Comparison of ENCODE assay signal across 16 cellular contexts in genomic region chr1:47545912-47546483, GRCh38.
A peak's percentile ranks its signal among the peaks of the same experiment; 100 is the strongest.
DNase-seq lines count a peak whose midpoint lies in the region; ATAC-seq and TF ChIP-seq lines count a peak whose summit lies in the region.
"Had no signal": no experiment of that assay in that cellular context is flagged by ENCODE, and none has a peak within 500 bp of the region (broad histone marks: within the 10 kb centered on the region; RNA-seq: fewer than 3 reads in every experiment).

No MANE protein-coding gene starts in this region.

- DNase-seq in LNCaP clone FGC (ENCODE audit: low read depth) (no peak), chondrocyte (ENCODE audit: low spot score) (no peak), left lung (no peak), HPDE6-E6E7 (ENCODE audit: extremely low spot score) (no peak), dermis blood vessel endothelial cell (no peak)
- DNase-seq in activated naive CD4-positive, alpha-beta T cell treated with Interleukin-2 at 50 U/mL for 16 hours: no peak
- DNase-seq: DMS53, NCI-H2029, NCI-H524 treated with DMSO at 0.1 percent for 48 hours, Right ventricle myocardium superior, SK-N-SH had no signal

- H3K27ac Mint-ChIP-seq in chondrocyte (ENCODE audit: unreplicated experiment): no peak overlapping the region

- no peaks in the 10 kb centered on the region for H4K20me1 ChIP-seq in DOHH2 (ENCODE audit: control insufficient read depth, insufficient read depth, low read depth, low read length)

- H3K79me2 ChIP-seq in DOHH2 (ENCODE audit: control insufficient read depth, low read length): no peaks in the 10 kb centered on the region

- no peaks in the 10 kb centered on the region for H3K9me2 ChIP-seq in DOHH2 (replicated peaks; ENCODE audit: control insufficient read depth, low read length)
- H3K9me2 ChIP-seq: SK-N-SH had no signal

- H3K4me2 ChIP-seq in DOHH2 (ENCODE audit: low read length): no peak overlapping the region
- H3K4me2 ChIP-seq: A549, KMS-11, SK-N-SH had no signal

- no peaks in the 10 kb centered on the region for H3K4me1 ChIP-seq in DOHH2 (ENCODE audit: control insufficient read depth, low read length)
- H3K4me1 ChIP-seq in left lung: no peaks in the 10 kb centered on the region
- H3K4me1 ChIP-seq: A549 had no signal

- TF ChIP-seq CTCF in DOHH2 (IDR thresholded peaks at IDR 0.05; ENCODE audit: low read depth, low read length, poor library complexity, severe bottlenecking): peak; percentile 13
- 0 out of 2 replicates have a peak, but pooled peaks have one; percentile 0 for TF ChIP-seq CTCF in LNCaP clone FGC (IDR thresholded peaks at IDR 0.05; ENCODE audit: control insufficient read depth, extremely low read depth, insufficient read depth)
- TF ChIP-seq CTCF in chondrocyte (IDR thresholded peaks at IDR 0.05): peak; percentile 13
- TF ChIP-seq CTCF in left lung (IDR thresholded peaks at IDR 0.05): no peak

- H3K27me3 ChIP-seq in DOHH2 (ENCODE audit: control insufficient read depth, low read length) (no peaks in the 10 kb centered on the region), left lung (no peaks in the 10 kb centered on the region)

- H3K27ac ChIP-seq in DOHH2 (ENCODE audit: low read depth, low read length) (no peak overlapping the region), left lung (no peak overlapping the region)
- H3K27ac ChIP-seq: A549, KMS-11 had no signal

- ATAC-seq in left lung (peak; percentile 71), GM18868 (IDR thresholded peaks at IDR 0.05; ENCODE audit: unreplicated experiment) (no peak)
- ATAC-seq: A549, Panc1 had no signal

- H3K9me3 ChIP-seq in DOHH2 (ENCODE audit: control insufficient read depth, insufficient read depth, low read length) (no peaks in the 10 kb centered on the region), left lung (peaks cover 0 to 2% of the 10 kb centered on the region in 2 donors)
- H3K9me3 ChIP-seq: SK-N-SH had no signal

- H3F3A ChIP-seq in DOHH2 (ENCODE audit: control insufficient read depth, insufficient read depth): no peaks in the 10 kb centered on the region

- peaks cover 14% of the 10 kb centered on the region for H3K4me1 Mint-ChIP-seq in chondrocyte (ENCODE audit: low read depth)

- H3K4me3 Mint-ChIP-seq in chondrocyte (ENCODE audit: unreplicated experiment): no peak overlapping the region

- peaks cover 8% of the 10 kb centered on the region for H3K27me3 Mint-ChIP-seq in chondrocyte (ENCODE audit: low read depth)

- peaks cover 1% of the 10 kb centered on the region for H3K36me3 Mint-ChIP-seq in chondrocyte (ENCODE audit: low read depth)

- H3K9me3 Mint-ChIP-seq in chondrocyte (ENCODE audit: low read depth): peaks cover 10% of the 10 kb centered on the region

- H3K36me3 ChIP-seq in DOHH2 (ENCODE audit: control insufficient read depth, low read length) (no peaks in the 10 kb centered on the region), left lung (no peaks in the 10 kb centered on the region)

- intact Hi-C loops in left lung (cut with DNase I): no loop called here

- H3K4me3 ChIP-seq in DOHH2 (ENCODE audit: low read length) (no peak overlapping the region), LNCaP clone FGC (ENCODE audit: low read depth, low read length) (no peak overlapping the region), left lung (no peak overlapping the region)
- H3K4me3 ChIP-seq: A549 had no signal

Comparison
In these comparisons a context has a peak if more than half of its experiments do, and no peak if none do; other contexts are left out.
1. CTCF ChIP-seq: peak in DOHH2 (single experiment), LNCaP clone FGC (single experiment) and chondrocyte (single experiment); none in left lung (0 of 2).